In genomic region chr7:101650579-101651081, GRCh38 we compare ENCODE assay signal across 1 cellular context.
TF ChIP-seq lines count a peak whose summit lies in the region.

No MANE protein-coding gene starts in this region.

TF ChIP-seq in H1, 55 proteins besides CTCF, POLR2A, EP300 and RAD21:
- TF ChIP-seq TEAD4 (IDR thresholded peaks at IDR 0.05; ENCODE audit: low read depth, low read length) (no peak), HDAC2 (IDR thresholded peaks at IDR 0.05; ENCODE audit: borderline replicate concordance in 1 of 2, low read depth in 2 of 2, low read length in 2 of 2) (peak in 1 of 2 experiments; percentile 55; a peak in 1 of 4 replicates), KDM1A (IDR thresholded peaks at IDR 0.05; ENCODE audit: borderline replicate concordance, low read length) (peak; percentile 94)
